ENCODE assay signal across 1 cellular context in genomic region chr14:104873380-104874055, GRCh38.
TF ChIP-seq lines count a peak whose summit lies in the region.

No MANE protein-coding gene starts in this region.

TF ChIP-seq in H1, 55 proteins besides CTCF, POLR2A, EP300 and RAD21:
- TF ChIP-seq SIX5 (IDR thresholded peaks at IDR 0.05; ENCODE audit: low read depth, low read length) (no peak), KDM5A (IDR thresholded peaks at IDR 0.05; ENCODE audit: low read length) (no peak), SP1 (IDR thresholded peaks at IDR 0.05; ENCODE audit: low read depth, low read length) (no peak), CHD1 (IDR thresholded peaks at IDR 0.05; ENCODE audit: low read depth, low read length) (no peak), EZH2 (IDR thresholded peaks at IDR 0.05; ENCODE audit: low read depth, low read length, severe bottlenecking) (no peak), CBX8 (IDR thresholded peaks at IDR 0.05; ENCODE audit: borderline replicate concordance, low read depth, low read length) (no peak), ATF2 (IDR thresholded peaks at IDR 0.05; ENCODE audit: low read length) (no peak), TAF1 (IDR thresholded peaks at IDR 0.05; ENCODE audit: low read depth, low read length) (no peak), YY1 (IDR thresholded peaks at IDR 0.05; ENCODE audit: low read depth, low read length) (no peak), KDM4A (IDR thresholded peaks at IDR 0.05; ENCODE audit: low read depth, low read length, severe bottlenecking) (no peak), RNF2 (IDR thresholded peaks at IDR 0.05; ENCODE audit: borderline replicate concordance, low read depth, low read length, missing control alignments, poor library complexity, severe bottlenecking) (no peak), PHF8 (conservative IDR thresholded peaks at IDR 0.05; ENCODE audit: low read depth, low read length) (no peak), TCF12 (IDR thresholded peaks at IDR 0.05; ENCODE audit: low read depth, low read length) (no peak), RXRA (IDR thresholded peaks at IDR 0.05; ENCODE audit: insufficient read depth, low read depth, low read length) (no peak), SUZ12 (IDR thresholded peaks at IDR 0.05; ENCODE audit: low read length) (no peak), CHD7 (IDR thresholded peaks at IDR 0.05; ENCODE audit: insufficient replicate concordance, low read length) (no peak), FOSL1 (IDR thresholded peaks at IDR 0.05; ENCODE audit: insufficient read depth, low read depth, low read length) (no peak)
